8 cellular contexts compared by ENCODE assay signal in the genomic region with DNA sequence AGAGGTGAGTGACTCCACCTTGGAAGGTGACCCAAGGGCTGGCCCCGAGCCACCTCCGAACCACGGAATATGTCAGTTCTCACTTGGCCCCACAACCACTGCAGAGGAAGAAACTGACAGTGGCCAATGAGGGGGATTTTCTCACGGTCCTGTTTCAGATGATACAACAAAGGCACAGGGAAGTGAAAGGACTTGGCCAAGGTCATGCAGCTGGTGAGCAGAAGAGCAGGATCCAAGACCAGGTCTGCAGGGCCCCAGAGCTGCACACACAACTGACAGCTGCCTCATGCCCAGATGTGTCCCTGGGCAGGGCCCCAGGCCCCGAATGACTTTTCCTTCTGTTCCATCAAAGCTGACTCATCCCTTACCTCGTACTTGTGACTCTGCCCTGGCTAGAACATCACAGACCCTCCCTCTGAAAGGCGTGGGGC. TPM values are rescaled to one million over a fixed set of nuclear protein-coding genes. Genes with fewer than 3 reads are reported as not detected.
DNase-seq lines count a peak whose midpoint lies in the region; ATAC-seq and TF ChIP-seq lines count a peak whose summit lies in the region.

No MANE protein-coding gene starts in this region.

- no peaks in the 10 kb centered on the region for H3K27me3 ChIP-seq in smooth muscle cell (ENCODE audit: low read depth)

- no peaks in the 10 kb centered on the region for H3K9me3 ChIP-seq in smooth muscle cell (replicated peaks; ENCODE audit: low read depth)

- H3K9me3 Mint-ChIP-seq in activated CD4-positive, alpha-beta T cell treated with anti-CD3 and anti-CD28 coated beads for 36 hours (ENCODE audit: low read depth): no peaks in the 10 kb centered on the region

- CTCF ChIA-PET in activated CD4-positive, alpha-beta T cell treated with anti-CD3 and anti-CD28 coated beads for 36 hours (lab: Charles Lee): interaction anchor here (1.1 to 4.0 kb wide), 2 partner anchors 17 to 19 kb away, joined by 4 to 29 read pairs; no protein-coding TSS in a partner anchor

- H3K4me3 ChIP-seq in smooth muscle cell: no peak overlapping the region

- no peaks in the 10 kb centered on the region for H3K27me3 Mint-ChIP-seq in activated CD4-positive, alpha-beta T cell treated with anti-CD3 and anti-CD28 coated beads for 36 hours

- H3K36me3 Mint-ChIP-seq in activated CD4-positive, alpha-beta T cell treated with anti-CD3 and anti-CD28 coated beads for 36 hours (ENCODE audit: low read depth): peaks cover 36% of the 10 kb centered on the region

- ATAC-seq in activated CD4-positive, alpha-beta T cell treated with anti-CD3 and anti-CD28 coated beads for 36 hours: peak; percentile 65
- peak; percentile 78 for ATAC-seq in HG02981 (IDR thresholded peaks at IDR 0.05; ENCODE audit: unreplicated experiment)

- WGBS in smooth muscle cell (ENCODE audit: low lambda C conversion rate): 63% methylated on average over 7 of the region's 7 CpGs

- no peak for TF ChIP-seq CTCF in smooth muscle cell (IDR thresholded peaks at IDR 0.05; ENCODE audit: borderline replicate concordance, insufficient read depth, poor library complexity, severe bottlenecking)

- POLR2A ChIA-PET in activated CD4-positive, alpha-beta T cell treated with anti-CD3 and anti-CD28 coated beads for 36 hours (lab: Charles Lee): no interaction called here

- no peaks in the 10 kb centered on the region for H4K20me1 ChIP-seq in smooth muscle cell (ENCODE audit: low read depth)

- DNase-seq in activated CD4-positive, alpha-beta T cell treated with anti-CD3 and anti-CD28 coated beads for 36 hours: peak; percentile 54
- no peak for DNase-seq in activated CD4-positive, alpha-beta T cell treated with anti-CD3 and anti-CD28 coated beads, Interleukin-2, amount 50 U/mL, for 4 hours
- DNase-seq in amniotic epithelial cell (ENCODE audit: low read depth): peak; percentile 37
- no peak for DNase-seq in smooth muscle cell (lab: John Stamatoyannopoulos, UW; ENCODE audit: unreplicated experiment)
- DNase-seq in ecto neural progenitor cell (ENCODE audit: low spot score): no peak
- DNase-seq in mucosa of gallbladder (ENCODE audit: low spot score): no peak
- no peak for DNase-seq in pons (ENCODE audit: low spot score)

- H2AFZ ChIP-seq in smooth muscle cell (ENCODE audit: low read depth): no peak overlapping the region

- no peak overlapping the region for H3K27ac Mint-ChIP-seq in activated CD4-positive, alpha-beta T cell treated with anti-CD3 and anti-CD28 coated beads for 36 hours

- no peak overlapping the region for H3K9ac ChIP-seq in smooth muscle cell (ENCODE audit: low read depth)

- peaks cover 38% of the 10 kb centered on the region for H3K4me1 Mint-ChIP-seq in activated CD4-positive, alpha-beta T cell treated with anti-CD3 and anti-CD28 coated beads for 36 hours

- peaks cover 3% of the 10 kb centered on the region for H3K79me2 ChIP-seq in smooth muscle cell (ENCODE audit: low read depth)

- H3K4me3 Mint-ChIP-seq in activated CD4-positive, alpha-beta T cell treated with anti-CD3 and anti-CD28 coated beads for 36 hours: no peak overlapping the region

- H3K4me1 ChIP-seq in smooth muscle cell (ENCODE audit: low read depth): peaks cover 30% of the 10 kb centered on the region

- H3K36me3 ChIP-seq in smooth muscle cell (ENCODE audit: low read depth): no peaks in the 10 kb centered on the region

- peak overlapping the region; percentile 83 for H3K4me2 ChIP-seq in smooth muscle cell

- H3K27ac ChIP-seq in smooth muscle cell (ENCODE audit: low read depth): peak overlapping the region; percentile 100

- peaks cover 19% of the 10 kb centered on the region for H3F3A ChIP-seq in smooth muscle cell (ENCODE audit: low read depth)

- intact Hi-C loops in activated CD4-positive, alpha-beta T cell treated with anti-CD3 and anti-CD28 coated beads for 36 hours (cut with DNase I, micrococcal nuclease): no loop called here

RNA-seq across cellular contexts. Expression of a gene that starts 25.8 kb away (rescaled TPM):
- 1 to 10 TPM; 2.7 to 3.1 TPM for total RNA-seq in activated CD4-positive, alpha-beta T cell treated with anti-CD3 and anti-CD28 coated beads for 36 hours
- total RNA-seq in smooth muscle cell (49.8 and 88.7 TPM in 2 replicates), mucosa of gallbladder (30.3 TPM)
- 164 and 182 TPM in 2 replicates for polyA plus RNA-seq in smooth muscle cell

RNA-seq across cellular contexts. Expression of a gene that starts 36.5 kb away (rescaled TPM):
- total RNA-seq in activated CD4-positive, alpha-beta T cell treated with anti-CD3 and anti-CD28 coated beads for 36 hours: 10 to 100 TPM; 38.8 to 51.3 TPM
- 7.2 and 8.4 TPM in 2 replicates for total RNA-seq in smooth muscle cell
- polyA plus RNA-seq in smooth muscle cell: 18.8 and 28.3 TPM in 2 replicates
- 61.2 TPM for total RNA-seq in mucosa of gallbladder

RNA-seq across cellular contexts. Expression of a gene that starts 43.1 kb away (rescaled TPM):
- 10 to 100 TPM; 26.2 to 33.0 TPM for total RNA-seq in activated CD4-positive, alpha-beta T cell treated with anti-CD3 and anti-CD28 coated beads for 36 hours
- 12.0 and 16.4 TPM in 2 replicates for total RNA-seq in smooth muscle cell
- 6.9 and 8.2 TPM in 2 replicates for polyA plus RNA-seq in smooth muscle cell
- total RNA-seq in mucosa of gallbladder: 12.1 TPM

RNA-seq across cellular contexts. Expression of a gene that starts 48.5 kb away (rescaled TPM):
- 10 to 100 TPM; 40.6 to 44.0 TPM for total RNA-seq in activated CD4-positive, alpha-beta T cell treated with anti-CD3 and anti-CD28 coated beads for 36 hours
- 6.9 and 12.2 TPM in 2 replicates for total RNA-seq in smooth muscle cell
- 59.4 and 72.9 TPM in 2 replicates for polyA plus RNA-seq in smooth muscle cell
- total RNA-seq in mucosa of gallbladder: 41.3 TPM

Comparison
In these comparisons a context has a peak if more than half of its experiments do, and no peak if none do; other contexts are left out.
1. DNase-seq: peak in activated CD4-positive, alpha-beta T cell treated with anti-CD3 and anti-CD28 coated beads for 36 hours (single experiment) and amniotic epithelial cell (single experiment); none in activated CD4-positive, alpha-beta T cell treated with anti-CD3 and anti-CD28 coated beads, Interleukin-2, amount 50 U/mL, for 4 hours (0 of 2), smooth muscle cell (single experiment), ecto neural progenitor cell (single experiment), mucosa of gallbladder (single experiment) and pons (single experiment).